ENCODE assay signal across 18 cellular contexts in genomic region chr12:76275511-76276093, GRCh38.
A peak's percentile ranks its signal among the peaks of the same experiment; 100 is the strongest.
DNase-seq lines count a peak whose midpoint lies in the region; ATAC-seq, FAIRE-seq and TF ChIP-seq lines count a peak whose summit lies in the region.
"Had no signal": no experiment of that assay in that cellular context is flagged by ENCODE, and none has a peak within 500 bp of the region (broad histone marks: within the 10 kb centered on the region; RNA-seq: fewer than 3 reads in every experiment).

No MANE protein-coding gene starts in this region.

- H3K4me1 ChIP-seq in transverse colon: no peaks in the 10 kb centered on the region
- H3K4me1 ChIP-seq: vagina had no signal

- peaks cover 25% of the 10 kb centered on the region for H3K4me1 Mint-ChIP-seq in stimulated activated naive CD8-positive, alpha-beta T cell treated with anti-CD3 and anti-CD28 coated beads, Interleukin-15, Interleukin-2, amounts not matched to agents 100 ng/mL and 50 ng/mL, for 24 hours (ENCODE audit: low read depth)
- H3K4me1 Mint-ChIP-seq in stimulated activated naive CD8-positive, alpha-beta T cell treated with anti-CD3 and anti-CD28 coated beads, Interleukin-15, amount 100 ng/mL, for 72 hours: peaks cover 22% of the 10 kb centered on the region

- H3K36me3 ChIP-seq in transverse colon: no peaks in the 10 kb centered on the region
- H3K36me3 ChIP-seq: vagina had no signal

- no peak for DNase-seq in stimulated activated naive CD8-positive, alpha-beta T cell treated with anti-CD3 and anti-CD28 coated beads, Interleukin-15, amount 100 ng/mL, for 72 hours
- DNase-seq in RCC 7860 (ENCODE audit: low spot score): peak; percentile 10
- peak; percentile 40 for DNase-seq in dermis blood vessel endothelial cell
- DNase-seq in transverse colon: no peak
- DNase-seq in GM10266 (ENCODE audit: extremely low spot score): no peak
- DNase-seq in activated CD4-positive, CD25-positive, alpha-beta regulatory T cell treated with anti-CD3 and anti-CD28 coated beads, Interleukin-2, amount 50 U/mL, for 72 hours: no peak
- DNase-seq: ACHN; activated effector memory CD4-positive, alpha-beta T cell treated with anti-CD3 and anti-CD28 coated beads, Interleukin-2, amount 50 U/mL, for 16 hours; effector CD8-positive, alpha-beta T cell; NCI-H1436; NCI-H526; stimulated activated CD4-positive, alpha-beta T cell treated with anti-CD3 and anti-CD28 coated beads, Interleukin-4, amount 100 ng/mL, for 24 hours; T1000 had no signal

- in situ Hi-C loops in transverse colon (cut with MboI; ENCODE audit: low pct_ligation_motif_present in 1 of 4, low pct_unique_long_range_greater_than_20kb in 1 of 4, low sequenced_read_pairs in 3 of 4): no loop called here

- no peak overlapping the region for H3K27ac ChIP-seq in transverse colon
- H3K27ac ChIP-seq: C4-2B, vagina had no signal

- no peak for TF ChIP-seq POLR2A in transverse colon (IDR thresholded peaks at IDR 0.05)

- H3K27me3 Mint-ChIP-seq in stimulated activated naive CD8-positive, alpha-beta T cell treated with anti-CD3 and anti-CD28 coated beads, Interleukin-15, Interleukin-2, amounts not matched to agents 100 ng/mL and 50 ng/mL, for 24 hours: peaks cover 42% of the 10 kb centered on the region
- H3K27me3 Mint-ChIP-seq in stimulated activated naive CD8-positive, alpha-beta T cell treated with anti-CD3 and anti-CD28 coated beads, Interleukin-15, amount 100 ng/mL, for 72 hours: peaks cover 29% of the 10 kb centered on the region

- intact Hi-C loops in transverse colon (cut with DNase I; ENCODE audit: low total_unique reads): no loop called here

- peak overlapping the region; percentile 67 for H3K27ac Mint-ChIP-seq in stimulated activated naive CD8-positive, alpha-beta T cell treated with anti-CD3 and anti-CD28 coated beads, Interleukin-15, Interleukin-2, amounts not matched to agents 100 ng/mL and 50 ng/mL, for 24 hours
- H3K27ac Mint-ChIP-seq in stimulated activated naive CD8-positive, alpha-beta T cell treated with anti-CD3 and anti-CD28 coated beads, Interleukin-15, amount 100 ng/mL, for 72 hours: peak overlapping the region in 1 of 2 donors; percentile 44

- no peak for FAIRE-seq in RCC 7860 (lab: Jason Lieb, UNC)

- H3K27me3 ChIP-seq in transverse colon: no peaks in the 10 kb centered on the region
- H3K27me3 ChIP-seq: vagina had no signal

- no peak for TF ChIP-seq EP300 in transverse colon (IDR thresholded peaks at IDR 0.05; ENCODE audit: low read depth)

- TF ChIP-seq CTCF in transverse colon (IDR thresholded peaks at IDR 0.05) (no peak), GM10266 (IDR thresholded peaks at IDR 0.05; ENCODE audit: control insufficient read depth, insufficient read depth, low read depth, missing control alignments) (no peak)

- no peaks in the 10 kb centered on the region for H3K36me3 Mint-ChIP-seq in stimulated activated naive CD8-positive, alpha-beta T cell treated with anti-CD3 and anti-CD28 coated beads, Interleukin-15, Interleukin-2, amounts not matched to agents 100 ng/mL and 50 ng/mL, for 24 hours (ENCODE audit: low read depth)

- H3K4me3 Mint-ChIP-seq in stimulated activated naive CD8-positive, alpha-beta T cell treated with anti-CD3 and anti-CD28 coated beads, Interleukin-15, Interleukin-2, amounts not matched to agents 100 ng/mL and 50 ng/mL, for 24 hours: no peak overlapping the region
- H3K4me3 Mint-ChIP-seq in stimulated activated naive CD8-positive, alpha-beta T cell treated with anti-CD3 and anti-CD28 coated beads, Interleukin-15, amount 100 ng/mL, for 72 hours: no peak overlapping the region

- no peaks in the 10 kb centered on the region for H3K9me3 Mint-ChIP-seq in stimulated activated naive CD8-positive, alpha-beta T cell treated with anti-CD3 and anti-CD28 coated beads, Interleukin-15, Interleukin-2, amounts not matched to agents 100 ng/mL and 50 ng/mL, for 24 hours
- H3K9me3 Mint-ChIP-seq in stimulated activated naive CD8-positive, alpha-beta T cell treated with anti-CD3 and anti-CD28 coated beads, Interleukin-15, amount 100 ng/mL, for 72 hours: no peaks in the 10 kb centered on the region

- WGBS in transverse colon (ENCODE audit: low coverage in 1 of 2), 2 donors: 83 to 88% methylated on average over 1 to 5 of the region's 5 CpGs

- no peak for ATAC-seq in stimulated activated naive CD8-positive, alpha-beta T cell treated with anti-CD3 and anti-CD28 coated beads, Interleukin-15, amount 100 ng/mL, for 72 hours
- ATAC-seq in HG02884 (IDR thresholded peaks at IDR 0.05; ENCODE audit: unreplicated experiment): no peak

- H3K4me3 ChIP-seq in transverse colon: no peak overlapping the region
- H3K4me3 ChIP-seq: smooth muscle cell, vagina had no signal

- H3K9me3 ChIP-seq in transverse colon: no peaks in the 10 kb centered on the region
- H3K9me3 ChIP-seq: vagina had no signal

Comparison
In these comparisons a context has a peak if more than half of its experiments do, and no peak if none do; other contexts are left out.
1. DNase-seq: peak in RCC 7860 (single experiment) and dermis blood vessel endothelial cell (single experiment); none in stimulated activated naive CD8-positive, alpha-beta T cell treated with anti-CD3 and anti-CD28 coated beads, Interleukin-15, amount 100 ng/mL, for 72 hours (0 of 2), transverse colon (single experiment), GM10266 (single experiment) and activated CD4-positive, CD25-positive, alpha-beta regulatory T cell treated with anti-CD3 and anti-CD28 coated beads, Interleukin-2, amount 50 U/mL, for 72 hours (single experiment).